8 cellular contexts compared by ENCODE assay signal in genomic region chr6:41545703-41546474, GRCh38. TPM values are rescaled to one million over a fixed set of nuclear protein-coding genes. Genes with fewer than 3 reads are reported as not detected.
DNase-seq lines count a peak whose midpoint lies in the region; ATAC-seq and TF ChIP-seq lines count a peak whose summit lies in the region.

Gene FOXP4, plus strand, starts transcription at chr6:41546381. Its CDS starts 19,380 bp downstream, at chr6:41565761.

- H3K4me3 ChIP-seq in Caco-2 (ENCODE audit: low read depth, low read length) (peak within 1 kb of the TSS; percentile 95), NT2/D1 (ENCODE audit: insufficient read length, low read depth) (peak within 1 kb of the TSS; percentile 53)

- POLR2A ChIA-PET in Caco-2 (lab: Charles Lee): no interaction called here

- H3K4me1 Mint-ChIP-seq in Caco-2 (ENCODE audit: low read depth, unreplicated experiment): peaks cover 29% of the 10 kb centered on the region
- peaks cover 33% of the 10 kb centered on the region for H3K4me1 Mint-ChIP-seq in endothelial cell (ENCODE audit: unreplicated experiment)

- peaks cover 43% of the 10 kb centered on the region for H3K36me3 Mint-ChIP-seq in Caco-2 (ENCODE audit: insufficient read depth, unreplicated experiment)
- H3K36me3 Mint-ChIP-seq in endothelial cell (ENCODE audit: low read depth, unreplicated experiment): no peaks in the 10 kb centered on the region

- no peaks in the 10 kb centered on the region for H3K27me3 ChIP-seq in Caco-2 (replicated peaks; ENCODE audit: control insufficient read depth, insufficient read depth, low read length)
- H3K27me3 ChIP-seq in NT2/D1 (ENCODE audit: insufficient read depth, insufficient read length): peaks cover 80% of the 10 kb centered on the region

- CTCF ChIA-PET in Caco-2 (lab: Charles Lee): no interaction called here

- TF ChIP-seq CTCF in Caco-2 (IDR thresholded peaks at IDR 0.05; ENCODE audit: insufficient read depth in 1 of 2, low read depth in 1 of 2, low read length in 1 of 2, severe bottlenecking in 1 of 2, unreplicated experiment in 1 of 2) (no peak), endothelial cell (IDR thresholded peaks at IDR 0.05; ENCODE audit: unreplicated experiment) (no peak)

- H3K9me3 ChIP-seq in Caco-2 (no peaks in the 10 kb centered on the region), NT2/D1 (ENCODE audit: insufficient read depth, low read length) (no peaks in the 10 kb centered on the region)

- peak; percentile 64 for ATAC-seq in GM21381 (IDR thresholded peaks at IDR 0.05; ENCODE audit: unreplicated experiment)

- H3K4me1 ChIP-seq in Caco-2 (peaks cover 41% of the 10 kb centered on the region), NT2/D1 (ENCODE audit: insufficient read depth, insufficient read length) (peaks cover 12% of the 10 kb centered on the region)

- intact Hi-C loops in Caco-2 (cut with micrococcal nuclease; ENCODE audit: unreplicated experiment): loop anchor here (1.0 to 2.0 kb wide), 3 partner anchors 9 to 121 kb away; no protein-coding TSS in a partner anchor

- H3K27me3 Mint-ChIP-seq in Caco-2 (ENCODE audit: insufficient read depth, unreplicated experiment) (no peaks in the 10 kb centered on the region), endothelial cell (ENCODE audit: unreplicated experiment) (peaks cover 9% of the 10 kb centered on the region)

- peak within 1 kb of the TSS; percentile 72 for H3K9ac ChIP-seq in NT2/D1 (ENCODE audit: insufficient read length, low read depth)

- H3K9me3 Mint-ChIP-seq in Caco-2 (ENCODE audit: unreplicated experiment) (no peaks in the 10 kb centered on the region), endothelial cell (ENCODE audit: unreplicated experiment) (no peaks in the 10 kb centered on the region)

- H3K27ac Mint-ChIP-seq in Caco-2 (ENCODE audit: unreplicated experiment): peak within 1 kb of the TSS; percentile 88
- no peak within 1 kb of the TSS for H3K27ac Mint-ChIP-seq in endothelial cell (ENCODE audit: unreplicated experiment)

- TSS peak; percentile 42 for BruUV-seq in Caco-2 (replicated peaks; lab: Mats Ljungman, UMichigan)

- peak; percentile 90 to 94 for DNase-seq in Caco-2
- peak in 75 of 76 experiments; percentile 71 to 96 (median 90) for DNase-seq in HUDEP-2 (lab: John Stamatoyannopoulos, UW; ENCODE audit: unreplicated experiment in 76 of 76)
- DNase-seq in NT2/D1 (ENCODE audit: low read depth, low spot score): peak; percentile 76
- peak; percentile 54 for DNase-seq in activated CD8-positive, alpha-beta memory T cell treated with anti-CD3 and anti-CD28 coated beads, Interleukin-2, amount 50 U/mL, for 1 hour (ENCODE audit: extremely low read depth)
- DNase-seq in endothelial cell (ENCODE audit: low spot score): peak; percentile 74
- peak; percentile 91 for DNase-seq in midbrain (lab: John Stamatoyannopoulos, UW)
- peak; percentile 72 to 74 for DNase-seq in stimulated activated CD8-positive, alpha-beta memory T cell treated with anti-CD3 and anti-CD28 coated beads, Interleukin-15, amount 100 ng/mL, for 48 hours (ENCODE audit: low read depth in 2 of 2)

- H3K4me3 Mint-ChIP-seq in Caco-2 (ENCODE audit: unreplicated experiment) (peak within 1 kb of the TSS; percentile 91), endothelial cell (ENCODE audit: unreplicated experiment) (peak within 1 kb of the TSS; percentile 98)

- H3K36me3 ChIP-seq in Caco-2 (ENCODE audit: control insufficient read depth, insufficient read depth, low read length): peaks cover 5% of the 10 kb centered on the region
- peaks cover 1% of the 10 kb centered on the region for H3K36me3 ChIP-seq in NT2/D1 (ENCODE audit: insufficient read depth, insufficient read length, low read length)

RNA-seq across cellular contexts. Expression of gene FOXP4, which starts in this region (rescaled TPM):
- total RNA-seq in Caco-2 (2022) (108 and 117 TPM in 2 replicates), endothelial cell (ENCODE audit: unreplicated experiment) (32.5 TPM)

Comparison
In these comparisons a context has a peak if more than half of its experiments do, and no peak if none do; other contexts are left out.
1. Peak in every context shown above with its lines: DNase-seq, ATAC-seq and H3K4me3 ChIP-seq.